In genomic region chr5:75660678-75661465, GRCh38 we compare ENCODE assay signal across 20 cellular contexts. TPM values are rescaled to one million over a fixed set of nuclear protein-coding genes. Genes with fewer than 3 reads are reported as not detected.
DNase-seq lines count a peak whose midpoint lies in the region; ATAC-seq and TF ChIP-seq lines count a peak whose summit lies in the region.
"Had no signal": no experiment of that assay in that cellular context is flagged by ENCODE, and none has a peak within 500 bp of the region (broad histone marks: within the 10 kb centered on the region; RNA-seq: fewer than 3 reads in every experiment).

No MANE protein-coding gene starts in this region.

- no peak overlapping the region for H3K4me3 Mint-ChIP-seq in HFFc6
- no peak overlapping the region for H3K4me3 Mint-ChIP-seq in natural killer cell treated with Interleukin-12 subunit alpha and Interleukin-12 subunit beta and Interleukin-15 and Interleukin-18, amount 100 ng/mL, for 72 hours
- H3K4me3 Mint-ChIP-seq: activated naive CD8-positive, alpha-beta T cell treated with anti-CD3 and anti-CD28 coated beads for 36 hours; activated T-helper 1 cell treated with anti-CD3 and anti-CD28 coated beads, Interleukin-12 subunit alpha, Interleukin-12 subunit beta, Interleukin-2, Interleukin-4 antibody, amounts not matched to agents 30 ng/mL and 10 ng/mL and 1 ng/mL, durations not matched to agents 14 hours and 24 hours and 36 hours; naive B cell had no signal

- TF ChIP-seq CTCF in HFFc6 (IDR thresholded peaks at IDR 0.05): no peak

- intact Hi-C loops in sciatic nerve (cut with DNase I): no loop called here

- H3K27me3 Mint-ChIP-seq in HFFc6 (ENCODE audit: insufficient read depth): no peaks in the 10 kb centered on the region
- H3K27me3 Mint-ChIP-seq in natural killer cell treated with Interleukin-12 subunit alpha and Interleukin-12 subunit beta and Interleukin-15 and Interleukin-18, amount 100 ng/mL, for 72 hours: peaks cover 0 to 2% of the 10 kb centered on the region in 2 donors
- H3K27me3 Mint-ChIP-seq: activated naive CD8-positive, alpha-beta T cell treated with anti-CD3 and anti-CD28 coated beads for 36 hours; naive B cell had no signal

- ATAC-seq in GM19025 (IDR thresholded peaks at IDR 0.05; ENCODE audit: low read depth, unreplicated experiment) (peak; percentile 56), HG02852 (IDR thresholded peaks at IDR 0.05; ENCODE audit: unreplicated experiment) (peak; percentile 62), sciatic nerve (peak; percentile 33)
- ATAC-seq in natural killer cell treated with Interleukin-12 subunit alpha and Interleukin-12 subunit beta and Interleukin-15 and Interleukin-18, amount 100 ng/mL, for 72 hours: no peak
- ATAC-seq: activated CD4-positive, CD25-positive, alpha-beta regulatory T cell treated with anti-CD3 and anti-CD28 coated beads, Interleukin-2, amount 50 U/mL, for 24 hours had no signal

- peaks cover 11% of the 10 kb centered on the region for H3K4me1 Mint-ChIP-seq in HFFc6 (ENCODE audit: low read depth)
- H3K4me1 Mint-ChIP-seq in natural killer cell treated with Interleukin-12 subunit alpha and Interleukin-12 subunit beta and Interleukin-15 and Interleukin-18, amount 100 ng/mL, for 72 hours (ENCODE audit: low read depth in 2 of 2): peaks cover 6 to 9% of the 10 kb centered on the region in 2 donors
- H3K4me1 Mint-ChIP-seq: naive B cell had no signal

- no peaks in the 10 kb centered on the region for H3K36me3 Mint-ChIP-seq in HFFc6 (ENCODE audit: low read depth)
- no peaks in the 10 kb centered on the region for H3K36me3 Mint-ChIP-seq in natural killer cell treated with Interleukin-12 subunit alpha and Interleukin-12 subunit beta and Interleukin-15 and Interleukin-18, amount 100 ng/mL, for 72 hours

- no peaks in the 10 kb centered on the region for H3K9me3 Mint-ChIP-seq in HFFc6
- H3K9me3 Mint-ChIP-seq in natural killer cell treated with Interleukin-12 subunit alpha and Interleukin-12 subunit beta and Interleukin-15 and Interleukin-18, amount 100 ng/mL, for 72 hours: no peaks in the 10 kb centered on the region
- H3K9me3 Mint-ChIP-seq: activated naive CD8-positive, alpha-beta T cell treated with anti-CD3 and anti-CD28 coated beads for 36 hours; activated T-helper 1 cell treated with anti-CD3 and anti-CD28 coated beads, Interleukin-12 subunit alpha, Interleukin-12 subunit beta, Interleukin-2, Interleukin-4 antibody, amounts not matched to agents 30 ng/mL and 10 ng/mL and 1 ng/mL, durations not matched to agents 14 hours and 24 hours and 36 hours; naive B cell had no signal

- DNase-seq in RPMI8226 (peak; percentile 65), sciatic nerve (ENCODE audit: low spot score) (no peak), HFFc6 (no peak), LoVo (ENCODE audit: low spot score) (no peak), NCI-H2081 treated with DMSO at 0.1 percent for 48 hours (lab: John Stamatoyannopoulos, UW) (no peak)
- no peak for DNase-seq in natural killer cell treated with Interleukin-12 subunit alpha and Interleukin-12 subunit beta and Interleukin-15 and Interleukin-18, amount 100 ng/mL, for 72 hours (ENCODE audit: low spot score)
- DNase-seq: activated naive CD8-positive, alpha-beta T cell treated with anti-CD3 and anti-CD28 coated beads for 36 hours; AML-193; brain microvascular endothelial cell; Calu3; MM.1S; naive B cell; NCI-H2081; NCI-H524; pancreas; testis had no signal

- no peak overlapping the region for H3K27ac Mint-ChIP-seq in HFFc6
- no peak overlapping the region for H3K27ac Mint-ChIP-seq in natural killer cell treated with Interleukin-12 subunit alpha and Interleukin-12 subunit beta and Interleukin-15 and Interleukin-18, amount 100 ng/mL, for 72 hours
- H3K27ac Mint-ChIP-seq: activated naive CD8-positive, alpha-beta T cell treated with anti-CD3 and anti-CD28 coated beads for 36 hours; activated T-helper 1 cell treated with anti-CD3 and anti-CD28 coated beads, Interleukin-12 subunit alpha, Interleukin-12 subunit beta, Interleukin-2, Interleukin-4 antibody, amounts not matched to agents 30 ng/mL and 10 ng/mL and 1 ng/mL, durations not matched to agents 14 hours and 24 hours and 36 hours had no signal

RNA-seq across cellular contexts. Expression of gene ANKDD1B, which starts 49.6 kb away (rescaled TPM):
- 3.6 TPM for total RNA-seq in sciatic nerve
- under 1 TPM in 5 of 6 experiments, not detected in 1; 0.09 to 0.17 (median 0.14) TPM for total RNA-seq in HFFc6 (2021; fragmentation: NEBNext Ultra II Directional; extraction: Animal tissue kit (Norgen Biotek cat#: 25700))
- total RNA-seq in natural killer cell treated with Interleukin-12 subunit alpha and Interleukin-12 subunit beta and Interleukin-15 and Interleukin-18, amount 100 ng/mL, for 72 hours: under 1 TPM in 1 of 2 donors, not detected in 1; 0.33 TPM
- total RNA-seq: activated naive CD8-positive, alpha-beta T cell treated with anti-CD3 and anti-CD28 coated beads for 36 hours had no signal

RNA-seq across cellular contexts. Expression of gene POC5, which starts 56.4 kb away (rescaled TPM):
- 11.7 TPM for total RNA-seq in sciatic nerve
- total RNA-seq in HFFc6 (2021; fragmentation: NEBNext Ultra II Directional; extraction: Animal tissue kit (Norgen Biotek cat#: 25700)): 1 to 10 TPM; 3.7 to 6.9 (median 5.4) TPM
- 10 to 100 TPM; 21.4 to 22.4 TPM for total RNA-seq in natural killer cell treated with Interleukin-12 subunit alpha and Interleukin-12 subunit beta and Interleukin-15 and Interleukin-18, amount 100 ng/mL, for 72 hours

Comparison
In these comparisons a context has a peak if more than half of its experiments do, and no peak if none do; other contexts are left out.
1. ATAC-seq: peak in GM19025 (single experiment), HG02852 (single experiment) and sciatic nerve (single experiment); none in natural killer cell treated with Interleukin-12 subunit alpha and Interleukin-12 subunit beta and Interleukin-15 and Interleukin-18, amount 100 ng/mL, for 72 hours (0 of 2).